17 cellular contexts compared by ENCODE assay signal in the genomic region with DNA sequence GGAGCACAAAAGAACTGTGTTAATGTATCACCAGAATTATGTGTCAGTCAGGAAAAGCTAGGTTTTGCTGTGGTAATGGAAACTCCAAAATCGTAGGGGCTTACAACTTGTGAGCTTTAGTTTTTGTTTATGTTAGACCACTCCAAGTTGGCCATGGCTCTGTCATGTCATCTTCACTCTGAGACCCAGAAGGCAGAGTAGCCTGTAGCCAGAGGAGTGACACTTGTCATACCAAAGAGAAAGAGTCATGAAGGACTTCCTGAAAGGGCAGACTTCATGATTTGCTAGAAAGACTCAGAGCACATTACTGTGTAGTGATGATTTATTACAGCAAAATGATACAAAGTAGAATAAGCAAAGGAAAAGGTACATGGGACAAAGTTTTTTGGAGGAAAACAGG.
DNase-seq lines count a peak whose midpoint lies in the region; ATAC-seq and TF ChIP-seq lines count a peak whose summit lies in the region.
"Had no signal": no experiment of that assay in that cellular context is flagged by ENCODE, and none has a peak within 500 bp of the region (broad histone marks: within the 10 kb centered on the region; RNA-seq: fewer than 3 reads in every experiment).

No MANE protein-coding gene starts in this region.

- H3K4me3 ChIP-seq in Loucy (ENCODE audit: low read length, poor library complexity, severe bottlenecking) (peak overlapping the region; percentile 58), gastroesophageal sphincter (no peak overlapping the region), mammary epithelial cell (replicated peaks in 1 of 3; ENCODE audit: insufficient read depth in 1 of 3, low read depth in 2 of 3, low read length in 3 of 3) (no peak overlapping the region), right atrium auricular region (no peak overlapping the region)
- H3K4me3 ChIP-seq: ovary, suprapubic skin had no signal

- no peak for DNase-seq in activated T-cell treated with anti-CD3 and anti-CD28 coated beads, Interleukin-2, amount 50 U/mL, for 4 hours
- DNase-seq in activated T-cell treated with anti-CD3 and anti-CD28 coated beads for 4 hours (no peak), renal cortical epithelial cell (ENCODE audit: low read depth) (peak; percentile 49), mammary epithelial cell (no peak), right atrium auricular region (ENCODE audit: low spot score) (no peak)
- no peak for DNase-seq in activated naive CD8-positive, alpha-beta T cell treated with anti-CD3 and anti-CD28 coated beads for 36 hours
- DNase-seq: activated CD4-positive, alpha-beta T cell treated with anti-CD3 and anti-CD28 coated beads for 48 hours; activated effector memory CD4-positive, alpha-beta T cell treated with Interleukin-2 at 50 U/mL for 16 hours; COR-L47; IMR-90; NCI-H2081; NCI-H510A; ovary; stimulated activated CD4-positive, alpha-beta T cell treated with anti-CD3 and anti-CD28 coated beads, Interleukin-2, amount 100 ng/mL, for 48 hours had no signal

- H3K27me3 ChIP-seq in Loucy (ENCODE audit: insufficient read depth, low read length, poor library complexity, severe bottlenecking) (no peaks in the 10 kb centered on the region), gastroesophageal sphincter (no peaks in the 10 kb centered on the region), mammary epithelial cell (ENCODE audit: insufficient read depth, low read length) (no peaks in the 10 kb centered on the region), right atrium auricular region (no peaks in the 10 kb centered on the region)
- H3K27me3 ChIP-seq: ovary, suprapubic skin had no signal

- H3K79me2 ChIP-seq in Loucy (ENCODE audit: insufficient read depth, low read length) (no peaks in the 10 kb centered on the region), mammary epithelial cell (ENCODE audit: insufficient read depth, low read length) (no peaks in the 10 kb centered on the region)

- TF ChIP-seq CTCF in Loucy (conservative IDR thresholded peaks at IDR 0.05; ENCODE audit: low read length) = no peak
- TF ChIP-seq CTCF in gastroesophageal sphincter (IDR thresholded peaks at IDR 0.05) = no peak
- TF ChIP-seq CTCF in mammary epithelial cell (conservative IDR thresholded peaks at IDR 0.05 in 1 of 2, IDR thresholded peaks at IDR 0.05 in 1 of 2; ENCODE audit: extremely low read depth in 1 of 2, insufficient read depth in 1 of 2, low read depth in 1 of 2, low read length in 2 of 2) = no peak
- no peak for TF ChIP-seq CTCF in right atrium auricular region (IDR thresholded peaks at IDR 0.05)

- H4K20me1 ChIP-seq in Loucy (ENCODE audit: insufficient read depth, low read length, poor library complexity, severe bottlenecking) (no peaks in the 10 kb centered on the region), mammary epithelial cell (ENCODE audit: insufficient read depth, low read length) (no peaks in the 10 kb centered on the region)

- TF ChIP-seq POLR2A in gastroesophageal sphincter (IDR thresholded peaks at IDR 0.05) = no peak

- 45 to 50% methylated on average over 1 of the region's 1 CpG for WGBS in gastroesophageal sphincter (ENCODE audit: low coverage in 1 of 2), 2 donors
- WGBS in mammary epithelial cell (ENCODE audit: low coverage, missing lambda C conversion rate) = 7% methylated on average over 1 of the region's 1 CpG

- no peak overlapping the region for H3K27ac ChIP-seq in gastroesophageal sphincter
- H3K27ac ChIP-seq in mammary epithelial cell (ENCODE audit: insufficient read depth, low read depth, low read length) = no peak overlapping the region
- H3K27ac ChIP-seq in right atrium auricular region = no peak overlapping the region
- H3K27ac ChIP-seq: ovary, suprapubic skin had no signal

- peak overlapping the region; percentile 90 for H3K4me2 ChIP-seq in Loucy (ENCODE audit: low read depth, low read length, poor library complexity, severe bottlenecking)
- no peak overlapping the region for H3K4me2 ChIP-seq in mammary epithelial cell (ENCODE audit: insufficient read depth, low read depth, low read length)

- no peak overlapping the region for H3K4me3 Mint-ChIP-seq in activated T-cell treated with anti-CD3 and anti-CD28 coated beads, Interleukin-2, amount 50 U/mL, for 4 hours
- H3K4me3 Mint-ChIP-seq in activated naive CD8-positive, alpha-beta T cell treated with anti-CD3 and anti-CD28 coated beads for 36 hours = no peak overlapping the region

- no peaks in the 10 kb centered on the region for H3K9me3 ChIP-seq in Loucy (ENCODE audit: insufficient read depth, low read depth, low read length)
- peaks cover 0 to 3% (median 0%) of the 10 kb centered on the region in 3 donors for H3K9me3 ChIP-seq in gastroesophageal sphincter
- H3K9me3 ChIP-seq in mammary epithelial cell (replicated peaks; ENCODE audit: insufficient read depth, low read length) = peaks cover 8% of the 10 kb centered on the region
- peaks cover 0 to 9% of the 10 kb centered on the region in 2 donors for H3K9me3 ChIP-seq in right atrium auricular region
- H3K9me3 ChIP-seq: ovary, suprapubic skin had no signal

- no peaks in the 10 kb centered on the region for H3K36me3 Mint-ChIP-seq in activated T-cell treated with anti-CD3 and anti-CD28 coated beads, Interleukin-2, amount 50 U/mL, for 4 hours (ENCODE audit: insufficient read depth)
- peaks cover 9% of the 10 kb centered on the region for H3K36me3 Mint-ChIP-seq in activated naive CD8-positive, alpha-beta T cell treated with anti-CD3 and anti-CD28 coated beads for 36 hours

- no peak for TF ChIP-seq EP300 in gastroesophageal sphincter (IDR thresholded peaks at IDR 0.05)

- peak overlapping the region; percentile 38 for H3K27ac Mint-ChIP-seq in activated naive CD8-positive, alpha-beta T cell treated with anti-CD3 and anti-CD28 coated beads for 36 hours

- H2AFZ ChIP-seq in Loucy (ENCODE audit: low read length) (peak overlapping the region; percentile 60; the same call in 1 of the 2 replicates), mammary epithelial cell (ENCODE audit: low read depth, low read length) (no peak overlapping the region)

- BruUV-seq in mammary epithelial cell (replicated peaks; lab: Mats Ljungman, UMichigan) = no TSS peak

- H3K27me3 Mint-ChIP-seq in activated T-cell treated with anti-CD3 and anti-CD28 coated beads, Interleukin-2, amount 50 U/mL, for 4 hours (ENCODE audit: low read depth) = no peaks in the 10 kb centered on the region
- no peaks in the 10 kb centered on the region for H3K27me3 Mint-ChIP-seq in activated naive CD8-positive, alpha-beta T cell treated with anti-CD3 and anti-CD28 coated beads for 36 hours

- H3K36me3 ChIP-seq in Loucy (ENCODE audit: insufficient read depth, low read length) (no peaks in the 10 kb centered on the region), gastroesophageal sphincter (no peaks in the 10 kb centered on the region), mammary epithelial cell (ENCODE audit: insufficient read depth, low read length) (no peaks in the 10 kb centered on the region), right atrium auricular region (no peaks in the 10 kb centered on the region)
- H3K36me3 ChIP-seq: ovary, suprapubic skin had no signal

- no peaks in the 10 kb centered on the region for H3K9me2 ChIP-seq in Loucy (replicated peaks; ENCODE audit: low read depth, low read length)

- in situ Hi-C loops in mammary epithelial cell (cut with MboI; ENCODE audit: low sequenced_read_pairs in 2 of 2) = no loop called here

- dilution Hi-C loops in mammary epithelial cell (cut with HindIII; ENCODE audit: low sequenced_read_pairs) = no loop called here

- H3K9ac ChIP-seq in Loucy (ENCODE audit: low read depth, low read length, poor library complexity, severe bottlenecking) = peak overlapping the region; percentile 69
- no peak overlapping the region for H3K9ac ChIP-seq in mammary epithelial cell (ENCODE audit: insufficient read depth, low read length)

- CTCF ChIA-PET in mammary epithelial cell (lab: Charles Lee; ENCODE audit: low non-redundant PET) = no interaction called here

- intact Hi-C loops in mammary epithelial cell (cut with micrococcal nuclease) = no loop called here

- peaks cover 57% of the 10 kb centered on the region for H3K4me1 ChIP-seq in Loucy (ENCODE audit: insufficient read depth, low read length, poor library complexity, severe bottlenecking)
- H3K4me1 ChIP-seq in gastroesophageal sphincter = no peaks in the 10 kb centered on the region
- no peaks in the 10 kb centered on the region for H3K4me1 ChIP-seq in mammary epithelial cell (ENCODE audit: insufficient read depth, low read length)
- H3K4me1 ChIP-seq in right atrium auricular region = no peaks in the 10 kb centered on the region

- ATAC-seq in activated T-cell treated with anti-CD3 and anti-CD28 coated beads, Interleukin-2, amount 50 U/mL, for 4 hours = peak; percentile 52 to 54
- no peak for ATAC-seq in gastroesophageal sphincter

- H3F3A ChIP-seq in Loucy (ENCODE audit: low read depth) = peaks cover 19% of the 10 kb centered on the region

- peaks cover 11% of the 10 kb centered on the region for H3K9me3 Mint-ChIP-seq in activated T-cell treated with anti-CD3 and anti-CD28 coated beads, Interleukin-2, amount 50 U/mL, for 4 hours
- H3K9me3 Mint-ChIP-seq in activated naive CD8-positive, alpha-beta T cell treated with anti-CD3 and anti-CD28 coated beads for 36 hours = peaks cover 12% of the 10 kb centered on the region

- peaks cover 72% of the 10 kb centered on the region for H3K4me1 Mint-ChIP-seq in activated T-cell treated with anti-CD3 and anti-CD28 coated beads, Interleukin-2, amount 50 U/mL, for 4 hours (ENCODE audit: low read depth)
- peaks cover 61% of the 10 kb centered on the region for H3K4me1 Mint-ChIP-seq in activated naive CD8-positive, alpha-beta T cell treated with anti-CD3 and anti-CD28 coated beads for 36 hours
